Comparison of ENCODE assay signal across 24 cellular contexts in genomic region chr1:217568200-217568599, GRCh38.
"Had no signal": no experiment of that assay in that cellular context is flagged by ENCODE, and none has a peak within 500 bp of the region (broad histone marks: within the 10 kb centered on the region; RNA-seq: fewer than 3 reads in every experiment).

No MANE protein-coding gene starts in this region.

- H3K4me3 Mint-ChIP-seq: naive thymus-derived CD4-positive, alpha-beta T cell; natural killer cell treated with Interleukin-12 subunit alpha and Interleukin-12 subunit beta and Interleukin-15 and Interleukin-18, amount 100 ng/mL, for 72 hours; neural crest cell; stimulated activated memory B cell treated with anti-CD40 and anti-IgM and Interleukin-4, amounts not matched to agents 10 μg/mL and 1 μg/mL and 100 μg/mL, for 72 hours; stimulated activated naive CD8-positive, alpha-beta T cell treated with anti-CD3 and anti-CD28 coated beads, Interleukin-15, amount 100 ng/mL, for 72 hours; type B pancreatic cell had no signal

- H3K36me3 Mint-ChIP-seq: natural killer cell treated with Interleukin-12 subunit alpha and Interleukin-12 subunit beta and Interleukin-15 and Interleukin-18, amount 100 ng/mL, for 72 hours had no signal

- H3K27ac ChIP-seq: left ventricle myocardium inferior, pancreas, right atrium auricular region, right lobe of liver, tibial nerve, uterus had no signal

- H3K36me3 ChIP-seq: left ventricle myocardium inferior, pancreas, right atrium auricular region, right lobe of liver, uterus had no signal

- H3K27ac Mint-ChIP-seq: naive thymus-derived CD4-positive, alpha-beta T cell; natural killer cell treated with Interleukin-12 subunit alpha and Interleukin-12 subunit beta and Interleukin-15 and Interleukin-18, amount 100 ng/mL, for 72 hours; stimulated activated memory B cell treated with anti-CD40 and anti-IgM and Interleukin-4, amounts not matched to agents 10 μg/mL and 1 μg/mL and 100 μg/mL, for 72 hours; stimulated activated naive CD8-positive, alpha-beta T cell treated with anti-CD3 and anti-CD28 coated beads, Interleukin-15, amount 100 ng/mL, for 72 hours; type B pancreatic cell had no signal

- H3K4me3 ChIP-seq: left ventricle myocardium inferior, lung, mucosa of descending colon, pancreas, right atrium auricular region, right lobe of liver, smooth muscle cell, tibial nerve, uterus had no signal

- H3K4me1 ChIP-seq: left ventricle myocardium inferior, pancreas, right atrium auricular region, right lobe of liver, tibial nerve, uterus had no signal

- H3K27me3 Mint-ChIP-seq: naive thymus-derived CD4-positive, alpha-beta T cell; natural killer cell treated with Interleukin-12 subunit alpha and Interleukin-12 subunit beta and Interleukin-15 and Interleukin-18, amount 100 ng/mL, for 72 hours; stimulated activated memory B cell treated with anti-CD40 and anti-IgM and Interleukin-4, amounts not matched to agents 10 μg/mL and 1 μg/mL and 100 μg/mL, for 72 hours; stimulated activated naive CD8-positive, alpha-beta T cell treated with anti-CD3 and anti-CD28 coated beads, Interleukin-15, amount 100 ng/mL, for 72 hours; type B pancreatic cell had no signal

- ATAC-seq: mucosa of descending colon; naive thymus-derived CD4-positive, alpha-beta T cell; natural killer cell treated with Interleukin-12 subunit alpha and Interleukin-12 subunit beta and Interleukin-15 and Interleukin-18, amount 100 ng/mL, for 72 hours; pancreas; right lobe of liver; stimulated activated memory B cell treated with anti-CD40 and anti-IgM and Interleukin-4, amounts not matched to agents 10 μg/mL and 1 μg/mL and 100 μg/mL, for 72 hours; stimulated activated naive CD8-positive, alpha-beta T cell treated with anti-CD3 and anti-CD28 coated beads, Interleukin-15, amount 100 ng/mL, for 72 hours had no signal

- H3K4me1 Mint-ChIP-seq: neural crest cell; stimulated activated naive CD8-positive, alpha-beta T cell treated with anti-CD3 and anti-CD28 coated beads, Interleukin-15, amount 100 ng/mL, for 72 hours had no signal

- H3K27me3 ChIP-seq: pancreas, right atrium auricular region, right lobe of liver, tibial nerve, uterus had no signal

- H3K4me2 ChIP-seq: smooth muscle cell had no signal

- H3K9me3 ChIP-seq: left ventricle myocardium inferior, mucosa of descending colon, pancreas, right atrium auricular region, right lobe of liver, tibial nerve, uterus had no signal

- H3K9me3 Mint-ChIP-seq: natural killer cell treated with Interleukin-12 subunit alpha and Interleukin-12 subunit beta and Interleukin-15 and Interleukin-18, amount 100 ng/mL, for 72 hours; neural crest cell; stimulated activated naive CD8-positive, alpha-beta T cell treated with anti-CD3 and anti-CD28 coated beads, Interleukin-15, amount 100 ng/mL, for 72 hours; type B pancreatic cell had no signal

- DNase-seq: islet precursor cell; left ventricle myocardium inferior; midbrain; mucosa of descending colon; naive thymus-derived CD4-positive, alpha-beta T cell; nucleus accumbens; pancreas; right lobe of liver; stimulated activated CD4-positive, alpha-beta T cell treated with anti-CD3 and anti-CD28 coated beads, Interleukin-1b, Interleukin-23, amount 100 ng/mL, for 48 hours; stimulated activated CD4-positive, alpha-beta T cell treated with anti-CD3 and anti-CD28 coated beads, Interleukin-2, amount 100 ng/mL, for 48 hours; stimulated activated CD4-positive, alpha-beta T cell treated with anti-CD3 and anti-CD28 coated beads, Interleukin-4, amount 100 ng/mL, for 4 hours; stimulated activated CD8-positive, alpha-beta memory T cell treated with anti-CD3 and anti-CD28 coated beads, Interleukin-4, amount 100 ng/mL, for 48 hours; stimulated activated naive CD4-positive, alpha-beta T cell treated with Interleukin-2 at 50 U/mL for 16 hours; stimulated activated naive CD8-positive, alpha-beta T cell treated with anti-CD3 and anti-CD28 coated beads, Interleukin-15, amount 100 ng/mL, for 72 hours; substantia nigra; uterus had no signal
